8 cellular contexts compared by ENCODE assay signal in the genomic region with DNA sequence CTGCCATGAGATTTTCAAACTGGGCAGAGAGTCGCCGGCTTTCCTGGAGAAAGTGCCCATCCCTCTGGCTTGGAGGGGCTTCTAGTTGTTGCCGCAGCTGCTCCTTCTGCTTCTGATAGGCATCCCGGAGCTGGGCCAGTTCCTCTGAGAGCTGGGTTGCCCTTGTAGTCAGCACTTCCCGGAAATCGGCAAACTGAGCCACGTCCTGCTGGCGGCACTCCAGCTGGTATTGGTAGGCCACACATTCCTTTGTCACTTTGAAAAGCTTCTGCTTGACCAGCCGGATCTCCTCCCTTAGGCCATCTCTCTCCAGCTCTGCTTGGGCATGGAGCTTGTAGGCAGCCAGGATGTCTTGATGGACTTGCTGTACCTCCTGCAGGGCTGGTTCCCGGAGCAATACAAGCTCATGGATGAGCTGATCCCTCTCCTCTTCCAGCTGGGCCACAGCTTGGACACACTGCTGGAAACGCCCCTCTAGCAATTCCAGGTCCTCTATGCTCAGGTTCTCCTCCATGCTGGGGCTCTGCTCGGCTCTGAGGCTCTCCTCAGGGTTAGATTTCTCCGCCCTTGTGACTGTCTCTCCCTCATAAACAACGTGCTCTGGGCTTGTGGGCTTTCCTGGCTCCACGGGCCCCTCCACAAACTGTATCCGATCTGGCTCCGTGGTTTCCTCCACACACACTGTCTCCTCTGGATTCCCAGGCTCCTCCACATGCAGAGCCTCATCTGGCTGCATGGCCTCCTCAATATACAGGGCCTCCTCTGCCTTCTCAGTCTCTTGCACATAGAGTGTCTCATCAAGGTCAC. TPM values are rescaled to one million over a fixed set of nuclear protein-coding genes. Genes with fewer than 3 reads are reported as not detected.
A peak's percentile ranks its signal among the peaks of the same experiment; 100 is the strongest.
DNase-seq lines count a peak whose midpoint lies in the region; ATAC-seq, FAIRE-seq and TF ChIP-seq lines count a peak whose summit lies in the region.

No MANE protein-coding gene starts in this region.

- intact Hi-C loops in thyroid gland (cut with DNase I) = no loop called here

- no peaks in the 10 kb centered on the region for H3K27me3 Mint-ChIP-seq in astrocyte (ENCODE audit: low read depth, unreplicated experiment)

- TF ChIP-seq CTCF in astrocyte (IDR thresholded peaks at IDR 0.05; ENCODE audit: insufficient read depth, low read depth, low read length) (no peak), thyroid gland (IDR thresholded peaks at IDR 0.05) (no peak)

- H3K9me3 ChIP-seq in astrocyte (ENCODE audit: insufficient read depth, low read depth, low read length) = no peaks in the 10 kb centered on the region
- H3K9me3 ChIP-seq in thyroid gland = no peaks in the 10 kb centered on the region

- WGBS in thyroid gland, 2 donors = 67 to 72% methylated on average over 12 to 17 of the region's 17 CpGs

- H3K4me3 Mint-ChIP-seq in astrocyte (ENCODE audit: unreplicated experiment) = no peak overlapping the region

- ATAC-seq in GM19452 (IDR thresholded peaks at IDR 0.05; ENCODE audit: unreplicated experiment) (no peak), GM18520 (IDR thresholded peaks at IDR 0.05; ENCODE audit: unreplicated experiment) (no peak)

- no peak overlapping the region for H3K9ac ChIP-seq in astrocyte (ENCODE audit: low read length)

- no peak overlapping the region for H3K4me2 ChIP-seq in astrocyte (ENCODE audit: low read length)

- H3K27ac ChIP-seq in astrocyte (ENCODE audit: low read depth, low read length) (no peak overlapping the region), thyroid gland (peak overlapping the region in 1 of 3 donors; percentile 58)

- FAIRE-seq in astrocyte (lab: Jason Lieb, UNC) = no peak

- H3K27ac Mint-ChIP-seq in astrocyte (ENCODE audit: unreplicated experiment) = no peak overlapping the region

- peaks cover 70% of the 10 kb centered on the region for H4K20me1 ChIP-seq in astrocyte (ENCODE audit: insufficient read depth, low read length)

- in situ Hi-C loops in KBM-7 (cut with MboI; ENCODE audit: low pct_unique_long_range_greater_than_20kb, low sequenced_read_pairs) = no loop called here

- DNase-seq in KBM-7 (peak; percentile 68), astrocyte (ENCODE audit: low read depth) (peak; percentile 78), iris pigment epithelial cell (ENCODE audit: low read depth) (peak; percentile 63), thyroid gland (peak; percentile 62 to 66)
- no peak for DNase-seq in activated naive CD4-positive, alpha-beta T cell (lab: John Stamatoyannopoulos, UW)
- no peak for DNase-seq in stimulated activated CD4-positive, alpha-beta T cell treated with anti-CD3 and anti-CD28 coated beads, Interleukin-15, amount 100 ng/mL, for 24 hours

- H3K4me3 ChIP-seq in astrocyte (ENCODE audit: insufficient read depth, low read depth, low read length) (no peak overlapping the region), thyroid gland (replicated peaks in 1 of 3) (no peak overlapping the region)

- H3K4me1 ChIP-seq in astrocyte (ENCODE audit: insufficient read depth, low read length) (peaks cover 15% of the 10 kb centered on the region), thyroid gland (peaks cover 0 to 20% of the 10 kb centered on the region in 2 donors)

- H3K4me1 Mint-ChIP-seq in astrocyte (ENCODE audit: low read depth, unreplicated experiment) = peaks cover 8% of the 10 kb centered on the region

- H3K27me3 ChIP-seq in astrocyte (ENCODE audit: insufficient read depth, low read length) (no peaks in the 10 kb centered on the region), thyroid gland (no peaks in the 10 kb centered on the region)

- H3K79me2 ChIP-seq in astrocyte (ENCODE audit: insufficient read depth, low read length) = peaks cover 88% of the 10 kb centered on the region

- H3K9me3 Mint-ChIP-seq in astrocyte (ENCODE audit: unreplicated experiment) = no peaks in the 10 kb centered on the region

- H2AFZ ChIP-seq in astrocyte (ENCODE audit: low read depth, low read length) = no peak overlapping the region

- TF ChIP-seq POLR2A in thyroid gland (IDR thresholded peaks at IDR 0.05) = no peak

- peaks cover 20% of the 10 kb centered on the region for H3K36me3 Mint-ChIP-seq in astrocyte (ENCODE audit: low read depth, unreplicated experiment)

- H3K36me3 ChIP-seq in astrocyte (ENCODE audit: insufficient read depth, low read length) (peaks cover 18% of the 10 kb centered on the region), thyroid gland (no peaks in the 10 kb centered on the region)

RNA-seq across cellular contexts. Expression of a gene that starts 7.3 kb away (rescaled TPM):
- total RNA-seq in astrocyte (20.6 and 23.7 TPM in 2 replicates), thyroid gland (10 to 100 TPM in 1 of 4 donors, 1 to 10 TPM in 3; 7.3 to 13.7 (median 7.7) TPM)

RNA-seq across cellular contexts. Expression of a gene that starts 44.3 kb away (rescaled TPM):
- 171 and 186 TPM in 2 replicates for total RNA-seq in astrocyte
- 100 to 1,000 TPM; 100 to 172 (median 138) TPM for total RNA-seq in thyroid gland

RNA-seq across cellular contexts. Expression of a gene that starts 45.0 kb away (rescaled TPM):
- 60.4 and 66.1 TPM in 2 replicates for total RNA-seq in astrocyte
- 10 to 100 TPM; 28.3 to 43.4 (median 34.9) TPM for total RNA-seq in thyroid gland

Comparison
In these comparisons a context has a peak if more than half of its experiments do, and no peak if none do; other contexts are left out.
1. DNase-seq: peak in KBM-7 (single experiment), astrocyte (single experiment), iris pigment epithelial cell (single experiment) and thyroid gland (2 of 2); none in activated naive CD4-positive, alpha-beta T cell (0 of 4) and stimulated activated CD4-positive, alpha-beta T cell treated with anti-CD3 and anti-CD28 coated beads, Interleukin-15, amount 100 ng/mL, for 24 hours (single experiment).